8 cellular contexts compared by ENCODE assay signal in the genomic region with DNA sequence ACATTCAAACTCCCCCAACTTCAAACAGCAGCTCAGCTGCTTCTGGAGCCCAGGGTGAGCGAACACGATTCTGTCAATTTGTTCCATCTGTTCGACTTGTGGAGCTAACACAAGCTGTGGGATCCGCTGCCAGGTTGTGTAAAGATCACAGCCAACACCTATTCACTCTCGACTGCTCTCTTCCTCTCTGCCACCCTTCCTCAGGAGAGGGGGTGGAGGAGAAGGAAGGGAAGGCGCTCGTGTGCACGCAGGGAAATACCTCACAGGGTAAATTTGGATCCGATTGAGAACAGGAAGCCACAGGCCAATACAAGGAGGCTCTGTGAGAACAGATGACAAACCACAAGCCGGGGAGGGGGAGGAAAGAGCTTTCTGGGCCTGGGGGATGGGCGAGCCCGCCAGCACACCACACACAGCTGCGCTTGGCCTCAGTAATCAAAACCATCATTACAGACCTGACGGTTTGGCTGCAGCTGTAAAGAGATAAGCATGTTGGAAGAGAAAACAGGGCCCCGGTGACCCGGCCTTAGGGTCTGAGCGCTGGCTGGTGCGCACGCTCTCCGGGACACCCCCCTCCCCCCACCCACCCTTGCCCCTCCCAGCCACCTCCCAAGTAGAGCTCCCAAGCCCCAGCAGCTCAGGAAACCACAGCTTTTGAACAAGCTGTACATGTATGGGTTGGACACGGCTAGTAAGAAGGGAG. TPM values are rescaled to one million over a fixed set of nuclear protein-coding genes. Genes with fewer than 3 reads are reported as not detected.
DNase-seq lines count a peak whose midpoint lies in the region; ATAC-seq and TF ChIP-seq lines count a peak whose summit lies in the region.

No MANE protein-coding gene starts in this region.

- peak overlapping the region; percentile 63 for H4K91ac ChIP-seq in trophoblast cell (ENCODE audit: low read depth, low read length)

- peaks cover 0 to 1% (median 0%) of the 10 kb centered on the region in 7 donors for H3K9me3 Mint-ChIP-seq in CD4-positive, CD25-positive, alpha-beta regulatory T cell

- H3K9me3 ChIP-seq in CD4-positive, CD25-positive, alpha-beta regulatory T cell (ENCODE audit: control insufficient read depth in 2 of 2, low read length in 2 of 2), result no peaks in the 10 kb centered on the region
- H3K9me3 ChIP-seq in trophoblast cell (ENCODE audit: insufficient read depth, low read depth, low read length), result no peaks in the 10 kb centered on the region
- no peaks in the 10 kb centered on the region for H3K9me3 ChIP-seq in tibial nerve

- H4K12ac ChIP-seq in trophoblast cell (ENCODE audit: low read depth, low read length), result no peak overlapping the region

- peaks cover 18% of the 10 kb centered on the region for H3K36me3 ChIP-seq in CD4-positive, CD25-positive, alpha-beta regulatory T cell (ENCODE audit: control insufficient read depth, insufficient read depth, low read length)
- H3K36me3 ChIP-seq in trophoblast cell (ENCODE audit: control insufficient read depth in 1 of 2, insufficient read depth in 2 of 2, low read length in 2 of 2) (peaks cover 37 to 53% of the 10 kb centered on the region in 2 experiments), tibial nerve (peaks cover 0 to 58% (median 0%) of the 10 kb centered on the region in 3 donors)

- H3K79me2 ChIP-seq in trophoblast cell (ENCODE audit: control insufficient read depth, insufficient read depth, low read length, poor library complexity), result no peaks in the 10 kb centered on the region

- no peak overlapping the region for H3K9ac ChIP-seq in trophoblast cell (ENCODE audit: low read length)

- no peak overlapping the region for H3K14ac ChIP-seq in trophoblast cell (ENCODE audit: low read length)

- peak; percentile 93 to 99 for ATAC-seq in CD4-positive, CD25-positive, alpha-beta regulatory T cell (ENCODE audit: low read depth in 2 of 2)
- ATAC-seq in GM19455 (IDR thresholded peaks at IDR 0.05; ENCODE audit: unreplicated experiment), result peak; percentile 97

- H4K8ac ChIP-seq in trophoblast cell (ENCODE audit: low read depth, low read length), result no peak overlapping the region

- H3K27ac Mint-ChIP-seq in CD4-positive, CD25-positive, alpha-beta regulatory T cell, result peak overlapping the region; percentile 41 to 88 (median 43)

- H2AK5ac ChIP-seq in trophoblast cell (ENCODE audit: low read length), result no peak overlapping the region

- no CpG with 5 or more reads among the region's 21 CpGs for WGBS in trophoblast cell (ENCODE audit: extremely low coverage, insufficient coverage, insufficient read length)
- 5 to 11% methylated on average over 20 to 21 of the region's 21 CpGs for WGBS in tibial nerve, 2 donors

- H3K4me2 ChIP-seq in trophoblast cell (ENCODE audit: low read length), result peak overlapping the region; percentile 26

- peak overlapping the region; percentile 55 for H3K4me3 ChIP-seq in CD4-positive, CD25-positive, alpha-beta regulatory T cell (ENCODE audit: low read depth, low read length)
- H3K4me3 ChIP-seq in foreskin fibroblast (ENCODE audit: low read depth in 1 of 2, low read length in 2 of 2) (peak overlapping the region; percentile 26 to 28), trophoblast cell (ENCODE audit: low read depth, low read length) (no peak overlapping the region), tibial nerve (peak overlapping the region in 3 of 4 donors; percentile 19 to 32 (median 28))

- POLR2A ChIA-PET in RWPE1 (lab: Yijun Ruan, JAX; ENCODE audit: low non-redundant PET), result no interaction called here

- H2BK120ac ChIP-seq in trophoblast cell (ENCODE audit: insufficient read depth, low read length, poor library complexity), result no peak overlapping the region

- peak; percentile 57 to 92 (median 88) for DNase-seq in CD4-positive, CD25-positive, alpha-beta regulatory T cell
- DNase-seq in HK-2 (ENCODE audit: unreplicated experiment) (peak; percentile 4), RWPE1 (ENCODE audit: low spot score) (peak; percentile 70), foreskin fibroblast (peak; percentile 90 to 95), trophoblast cell (no peak), tibial nerve (ENCODE audit: low spot score in 2 of 2) (peak; percentile 67 to 79)
- peak; percentile 56 for DNase-seq in activated T-helper 9 cell treated with anti-CD3 and anti-CD28 coated beads, Interleukin-2, amount 50 U/mL, for 16 hours (ENCODE audit: low read depth)

- no peak overlapping the region for H2AFZ ChIP-seq in trophoblast cell (ENCODE audit: insufficient read depth, low read length, poor library complexity)

- no peak overlapping the region for H3K18ac ChIP-seq in trophoblast cell (ENCODE audit: low read length)

- H3K23ac ChIP-seq in trophoblast cell (ENCODE audit: low read length), result no peak overlapping the region

- peak overlapping the region; percentile 24 for H2BK5ac ChIP-seq in trophoblast cell (ENCODE audit: low read depth, low read length, poor library complexity)

- H2BK12ac ChIP-seq in trophoblast cell (ENCODE audit: low read length), result peak overlapping the region; percentile 7

- H3K27me3 Mint-ChIP-seq in CD4-positive, CD25-positive, alpha-beta regulatory T cell, result peaks cover 22% of the 10 kb centered on the region

- no peak overlapping the region for H3K4ac ChIP-seq in trophoblast cell (ENCODE audit: low read depth, low read length)

- peaks cover 3% of the 10 kb centered on the region for H3K79me1 ChIP-seq in trophoblast cell (ENCODE audit: low read length)

- H3K4me1 ChIP-seq in CD4-positive, CD25-positive, alpha-beta regulatory T cell (ENCODE audit: control insufficient read depth, insufficient read depth, low read length, poor library complexity, severe bottlenecking), result peaks cover 23% of the 10 kb centered on the region
- H3K4me1 ChIP-seq in trophoblast cell (ENCODE audit: control insufficient read depth in 1 of 2, insufficient read depth in 2 of 2, low read length in 2 of 2), result peaks cover 12 to 18% of the 10 kb centered on the region in 2 experiments
- peaks cover 0 to 78% (median 36%) of the 10 kb centered on the region in 4 donors for H3K4me1 ChIP-seq in tibial nerve

- H3K27ac ChIP-seq in CD4-positive, CD25-positive, alpha-beta regulatory T cell (ENCODE audit: insufficient read depth, low read length, poor library complexity, severe bottlenecking), result peak overlapping the region; percentile 6
- peak overlapping the region; percentile 86 for H3K27ac ChIP-seq in RWPE1
- peak overlapping the region; percentile 42 for H3K27ac ChIP-seq in trophoblast cell (ENCODE audit: low read depth, low read length)
- H3K27ac ChIP-seq in tibial nerve, result peak overlapping the region; percentile 37 to 80 (median 65)

- peaks cover 10% of the 10 kb centered on the region for H3K36me3 Mint-ChIP-seq in CD4-positive, CD25-positive, alpha-beta regulatory T cell

- H3K4me3 Mint-ChIP-seq in CD4-positive, CD25-positive, alpha-beta regulatory T cell, result peak overlapping the region; percentile 61 to 87 (median 76)

- no peak for TF ChIP-seq CTCF in RWPE1 (conservative IDR thresholded peaks at IDR 0.05; ENCODE audit: low read depth)
- TF ChIP-seq CTCF in foreskin fibroblast (IDR thresholded peaks at IDR 0.05; ENCODE audit: low read depth, low read length), result no peak
- TF ChIP-seq CTCF in tibial nerve (IDR thresholded peaks at IDR 0.05), result no peak

- no peak for TF ChIP-seq POLR2A in tibial nerve (IDR thresholded peaks at IDR 0.05)

- H3K4me1 Mint-ChIP-seq in CD4-positive, CD25-positive, alpha-beta regulatory T cell, result peaks cover 0 to 33% (median 27%) of the 10 kb centered on the region in 4 donors

- H3K27me3 ChIP-seq in CD4-positive, CD25-positive, alpha-beta regulatory T cell (ENCODE audit: control insufficient read depth, insufficient read depth, low read length), result peaks cover 3% of the 10 kb centered on the region
- H3K27me3 ChIP-seq in trophoblast cell (ENCODE audit: insufficient read depth, low read length) (no peaks in the 10 kb centered on the region), tibial nerve (no peaks in the 10 kb centered on the region)

- TF ChIP-seq EP300 in tibial nerve (IDR thresholded peaks at IDR 0.05), result peak; percentile 18 to 83

- CTCF ChIA-PET in RWPE1 (lab: Yijun Ruan, JAX), result no interaction called here

RNA-seq across cellular contexts. Expression of a gene that starts 54.2 kb away (rescaled TPM):
- total RNA-seq in CD4-positive, CD25-positive, alpha-beta regulatory T cell, result 11.8 TPM
- 10 to 100 TPM in 1 of 4 donors, 1 to 10 TPM in 3; 3.5 to 10.6 (median 6.0) TPM for polyA plus RNA-seq in CD4-positive, CD25-positive, alpha-beta regulatory T cell
- polyA plus RNA-seq in trophoblast cell (2013), result 13.6 and 13.7 TPM in 2 replicates
- total RNA-seq in tibial nerve, result 100 to 1,000 TPM in 1 of 4 donors, 10 to 100 TPM in 3; 39.0 to 173 (median 86.6) TPM

Comparison
In these comparisons a context has a peak if more than half of its experiments do, and no peak if none do; other contexts are left out.
1. DNase-seq: peak in CD4-positive, CD25-positive, alpha-beta regulatory T cell (3 of 3), HK-2 (single experiment), RWPE1 (single experiment), activated T-helper 9 cell treated with anti-CD3 and anti-CD28 coated beads, Interleukin-2, amount 50 U/mL, for 16 hours (single experiment), foreskin fibroblast (2 of 2) and tibial nerve (2 of 2); none in trophoblast cell (0 of 2).
2. H3K27ac ChIP-seq: peak in every context shown above with its lines; median percentile 86 in RWPE1; 65 in tibial nerve; 42 in trophoblast cell; 6 in CD4-positive, CD25-positive, alpha-beta regulatory T cell.